14 cellular contexts compared by ENCODE assay signal in the genomic region with DNA sequence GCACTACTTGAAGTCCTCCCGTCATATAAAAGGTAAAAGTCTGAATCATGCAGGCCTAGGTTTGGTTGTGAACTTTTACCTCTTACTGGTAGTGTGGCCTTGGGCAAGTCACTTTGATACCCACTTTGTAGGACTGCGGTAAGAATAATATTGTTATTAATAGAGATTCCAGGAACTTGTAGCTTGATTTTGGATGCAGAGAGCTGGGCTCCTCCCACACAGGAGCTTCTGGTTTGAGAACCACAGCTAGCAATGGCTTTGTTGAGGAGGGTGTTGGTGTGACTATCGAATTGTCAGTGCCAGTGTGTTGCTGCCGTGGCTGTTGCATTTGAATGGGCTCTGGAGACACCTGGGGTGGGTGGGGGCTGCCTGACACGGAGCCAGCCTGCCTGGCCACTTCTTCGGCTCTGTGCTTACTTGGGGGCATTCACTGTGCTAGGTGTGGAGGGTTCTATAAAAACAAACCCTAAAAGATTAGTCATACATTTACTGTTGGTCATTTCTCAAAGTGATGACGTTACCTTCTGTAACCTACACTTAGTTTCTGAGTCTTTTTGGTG. TPM values are rescaled to one million over a fixed set of nuclear protein-coding genes. Genes with fewer than 3 reads are reported as not detected.
DNase-seq lines count a peak whose midpoint lies in the region; ATAC-seq and TF ChIP-seq lines count a peak whose summit lies in the region.
"Had no signal": no experiment of that assay in that cellular context is flagged by ENCODE, and none has a peak within 500 bp of the region (broad histone marks: within the 10 kb centered on the region; RNA-seq: fewer than 3 reads in every experiment).

No MANE protein-coding gene starts in this region.

- H4K20me1 ChIP-seq in PC-9 (ENCODE audit: insufficient read depth), result peaks cover 4% of the 10 kb centered on the region; the same call in 1 of the 2 replicates
- peaks cover 9% of the 10 kb centered on the region for H4K20me1 ChIP-seq in smooth muscle cell (ENCODE audit: low read depth)

- H3K27ac ChIP-seq in PC-9, result peak overlapping the region; percentile 76
- H3K27ac ChIP-seq in foreskin keratinocyte, result peak overlapping the region; percentile 36
- H3K27ac ChIP-seq in smooth muscle cell (ENCODE audit: low read depth), result peak overlapping the region; percentile 16
- H3K27ac ChIP-seq in body of pancreas, result no peak overlapping the region
- H3K27ac ChIP-seq in CD8-positive, alpha-beta memory T cell (ENCODE audit: low read depth, low read length), result no peak overlapping the region
- H3K27ac ChIP-seq: adrenal gland, coronary artery, SJCRH30, skin epidermis had no signal

- H3K27ac Mint-ChIP-seq in activated T-cell treated with anti-CD3 and anti-CD28 coated beads, Interleukin-2, amount 50 U/mL, for 24 hours, result no peak overlapping the region
- peak overlapping the region in 1 of 8 donors; percentile 61 for H3K27ac Mint-ChIP-seq in CD8-positive, alpha-beta memory T cell

- no peaks in the 10 kb centered on the region for H3K9me3 Mint-ChIP-seq in activated T-cell treated with anti-CD3 and anti-CD28 coated beads, Interleukin-2, amount 50 U/mL, for 4 hours
- no peaks in the 10 kb centered on the region for H3K9me3 Mint-ChIP-seq in activated T-cell treated with anti-CD3 and anti-CD28 coated beads, Interleukin-2, amount 50 U/mL, for 24 hours
- no peaks in the 10 kb centered on the region for H3K9me3 Mint-ChIP-seq in CD8-positive, alpha-beta memory T cell

- no peak overlapping the region for H3K9ac ChIP-seq in smooth muscle cell (ENCODE audit: low read depth)

- DNase-seq in activated T-cell treated with anti-CD3 and anti-CD28 coated beads, Interleukin-2, amount 50 U/mL, for 4 hours, result no peak
- no peak for DNase-seq in activated T-cell treated with anti-CD3 and anti-CD28 coated beads, Interleukin-2, amount 50 U/mL, for 24 hours
- peak; percentile 55 to 74 for DNase-seq in PC-9
- peak in 1 of 2 donors; percentile 49 for DNase-seq in foreskin keratinocyte
- no peak for DNase-seq in smooth muscle cell (lab: John Stamatoyannopoulos, UW; ENCODE audit: unreplicated experiment)
- no peak for DNase-seq in body of pancreas
- DNase-seq in CD8-positive, alpha-beta memory T cell, result no peak
- DNase-seq: MG63, NCI-H2081, SJCRH30 had no signal

- H3K36me3 ChIP-seq in PC-9 (ENCODE audit: low read depth) (peaks cover 8% of the 10 kb centered on the region), smooth muscle cell (ENCODE audit: low read depth) (no peaks in the 10 kb centered on the region), body of pancreas (replicated peaks in 1 of 2; ENCODE audit: insufficient read depth in 1 of 2, low read depth in 2 of 2) (no peaks in the 10 kb centered on the region)
- H3K36me3 ChIP-seq in CD8-positive, alpha-beta memory T cell (ENCODE audit: insufficient read depth, low read length), result no peaks in the 10 kb centered on the region
- H3K36me3 ChIP-seq: adrenal gland, SJCRH30 had no signal

- H3K27me3 Mint-ChIP-seq in activated T-cell treated with anti-CD3 and anti-CD28 coated beads, Interleukin-2, amount 50 U/mL, for 4 hours (ENCODE audit: low read depth), result peaks cover 7% of the 10 kb centered on the region
- peaks cover 4% of the 10 kb centered on the region for H3K27me3 Mint-ChIP-seq in activated T-cell treated with anti-CD3 and anti-CD28 coated beads, Interleukin-2, amount 50 U/mL, for 24 hours
- H3K27me3 Mint-ChIP-seq in CD8-positive, alpha-beta memory T cell, result peaks cover 0 to 16% of the 10 kb centered on the region in 2 donors

- no peak overlapping the region for H2AFZ ChIP-seq in PC-9
- H2AFZ ChIP-seq in smooth muscle cell (ENCODE audit: low read depth), result no peak overlapping the region

- WGBS in smooth muscle cell (ENCODE audit: low lambda C conversion rate), result 46% methylated on average over 7 of the region's 7 CpGs
- 65 to 72% methylated on average over 7 of the region's 7 CpGs for WGBS in body of pancreas, 2 donors

- H3K4me3 Mint-ChIP-seq in activated T-cell treated with anti-CD3 and anti-CD28 coated beads, Interleukin-2, amount 50 U/mL, for 4 hours, result no peak overlapping the region
- H3K4me3 Mint-ChIP-seq in activated T-cell treated with anti-CD3 and anti-CD28 coated beads, Interleukin-2, amount 50 U/mL, for 24 hours, result no peak overlapping the region
- H3K4me3 Mint-ChIP-seq in CD8-positive, alpha-beta memory T cell, result no peak overlapping the region

- BruUV-seq in PC-9 (replicated peaks; lab: Mats Ljungman, UMichigan), result no TSS peak

- no peaks in the 10 kb centered on the region for H3K9me2 ChIP-seq in PC-9 (ENCODE audit: insufficient read depth)

- intact Hi-C loops in PC-9 (cut with micrococcal nuclease; ENCODE audit: unreplicated experiment) (loop anchor here (5.0 kb wide), 1 partner anchor 73 kb away; no protein-coding TSS in a partner anchor), body of pancreas (cut with DNase I) (no loop called here)

- H3K9me3 ChIP-seq in PC-9 (ENCODE audit: insufficient read depth, low read depth) (no peaks in the 10 kb centered on the region), smooth muscle cell (replicated peaks; ENCODE audit: low read depth) (no peaks in the 10 kb centered on the region), body of pancreas (no peaks in the 10 kb centered on the region)
- no peaks in the 10 kb centered on the region for H3K9me3 ChIP-seq in CD8-positive, alpha-beta memory T cell (ENCODE audit: low read length)
- H3K9me3 ChIP-seq: adrenal gland, MG63, SJCRH30 had no signal

- H3F3A ChIP-seq in PC-9 (ENCODE audit: insufficient read depth, low read depth) (peaks cover 51% of the 10 kb centered on the region), smooth muscle cell (ENCODE audit: low read depth) (no peaks in the 10 kb centered on the region)

- peak; percentile 23 to 50 for ATAC-seq in activated T-cell treated with anti-CD3 and anti-CD28 coated beads, Interleukin-2, amount 50 U/mL, for 4 hours
- peak; percentile 48 for ATAC-seq in foreskin keratinocyte
- no peak for ATAC-seq in body of pancreas
- ATAC-seq in GM18907 (IDR thresholded peaks at IDR 0.05; ENCODE audit: unreplicated experiment), result no peak

- POLR2A ChIA-PET in PC-9 (lab: Charles Lee; ENCODE audit: unreplicated experiment), result no interaction called here
- POLR2A ChIA-PET in CD8-positive, alpha-beta memory T cell (lab: Charles Lee), result no interaction called here

- H3K4me1 Mint-ChIP-seq in activated T-cell treated with anti-CD3 and anti-CD28 coated beads, Interleukin-2, amount 50 U/mL, for 4 hours (ENCODE audit: low read depth), result no peaks in the 10 kb centered on the region
- no peaks in the 10 kb centered on the region for H3K4me1 Mint-ChIP-seq in activated T-cell treated with anti-CD3 and anti-CD28 coated beads, Interleukin-2, amount 50 U/mL, for 24 hours (ENCODE audit: low read depth)
- no peaks in the 10 kb centered on the region for H3K4me1 Mint-ChIP-seq in CD8-positive, alpha-beta memory T cell

- TF ChIP-seq POLR2A in body of pancreas (IDR thresholded peaks at IDR 0.05), result no peak

- CTCF ChIA-PET in PC-9 (lab: Charles Lee), result interaction anchor here (0.8 kb wide), 1 partner anchor 71 kb away, joined by 3 read pairs; no protein-coding TSS in a partner anchor
- CTCF ChIA-PET in CD8-positive, alpha-beta memory T cell (lab: Charles Lee), result no interaction called here

- TF ChIP-seq CTCF in PC-9 (conservative IDR thresholded peaks at IDR 0.05) (no peak), foreskin keratinocyte (conservative IDR thresholded peaks at IDR 0.05) (no peak), smooth muscle cell (IDR thresholded peaks at IDR 0.05; ENCODE audit: borderline replicate concordance, insufficient read depth, poor library complexity, severe bottlenecking) (no peak), body of pancreas (IDR thresholded peaks at IDR 0.05) (no peak)

- H3K4me2 ChIP-seq in PC-9 (peak overlapping the region; percentile 64), smooth muscle cell (no peak overlapping the region)

- H3K4me3 ChIP-seq in PC-9 (peak overlapping the region; percentile 16; the same call in 1 of the 2 replicates), smooth muscle cell (no peak overlapping the region), body of pancreas (no peak overlapping the region)
- H3K4me3 ChIP-seq in CD8-positive, alpha-beta memory T cell (ENCODE audit: low read length), result no peak overlapping the region
- H3K4me3 ChIP-seq: adrenal gland, coronary artery, MG63, SJCRH30, skin epidermis had no signal

- no peaks in the 10 kb centered on the region for H3K27me3 ChIP-seq in PC-9 (ENCODE audit: insufficient read depth, low read depth)
- no peaks in the 10 kb centered on the region for H3K27me3 ChIP-seq in foreskin keratinocyte
- H3K27me3 ChIP-seq in smooth muscle cell (ENCODE audit: low read depth), result no peaks in the 10 kb centered on the region
- H3K27me3 ChIP-seq in body of pancreas, result no peaks in the 10 kb centered on the region
- peaks cover 3% of the 10 kb centered on the region for H3K27me3 ChIP-seq in CD8-positive, alpha-beta memory T cell (ENCODE audit: insufficient read depth, low read length, poor library complexity, severe bottlenecking)
- H3K27me3 ChIP-seq: adrenal gland, MG63, SJCRH30 had no signal

- H3K4me1 ChIP-seq in PC-9 (replicated peaks; ENCODE audit: insufficient read depth), result peaks cover 72% of the 10 kb centered on the region
- H3K4me1 ChIP-seq in foreskin keratinocyte, result peaks cover 38% of the 10 kb centered on the region
- H3K4me1 ChIP-seq in smooth muscle cell (ENCODE audit: low read depth), result peaks cover 3% of the 10 kb centered on the region
- peaks cover 27% of the 10 kb centered on the region for H3K4me1 ChIP-seq in body of pancreas
- no peaks in the 10 kb centered on the region for H3K4me1 ChIP-seq in CD8-positive, alpha-beta memory T cell (ENCODE audit: insufficient read depth, low read length)

- H3K36me3 Mint-ChIP-seq in activated T-cell treated with anti-CD3 and anti-CD28 coated beads, Interleukin-2, amount 50 U/mL, for 4 hours (ENCODE audit: insufficient read depth), result no peaks in the 10 kb centered on the region
- H3K36me3 Mint-ChIP-seq in activated T-cell treated with anti-CD3 and anti-CD28 coated beads, Interleukin-2, amount 50 U/mL, for 24 hours (ENCODE audit: low read depth), result no peaks in the 10 kb centered on the region
- no peaks in the 10 kb centered on the region for H3K36me3 Mint-ChIP-seq in CD8-positive, alpha-beta memory T cell

- H3K79me2 ChIP-seq in PC-9 (ENCODE audit: low read depth) (peaks cover 100% of the 10 kb centered on the region), smooth muscle cell (ENCODE audit: low read depth) (peaks cover 97% of the 10 kb centered on the region)

RNA-seq across cellular contexts. Expression of a gene that starts 38.5 kb away (rescaled TPM):
- total RNA-seq in activated T-cell treated with anti-CD3 and anti-CD28 coated beads, Interleukin-2, amount 50 U/mL, for 4 hours, result under 1 TPM; 0.13 to 0.22 (median 0.20) TPM
- 60.3 and 66.8 TPM in 2 replicates for total RNA-seq in PC-9 (2021)
- total RNA-seq in foreskin keratinocyte, result 57.2 and 69.3 TPM in 2 replicates
- 20.8 and 21.8 TPM in 2 replicates for polyA plus RNA-seq in foreskin keratinocyte
- total RNA-seq in smooth muscle cell, result 23.1 and 24.1 TPM in 2 replicates
- 8.8 and 14.4 TPM in 2 replicates for polyA plus RNA-seq in smooth muscle cell
- total RNA-seq in body of pancreas, result 10 to 100 TPM; 12.5 to 23.7 TPM
- total RNA-seq in CD8-positive, alpha-beta memory T cell, result under 1 TPM; 0.15 to 0.38 TPM
- not detected for polyA plus RNA-seq in CD8-positive, alpha-beta memory T cell

Comparison
In these comparisons a context has a peak if more than half of its experiments do, and no peak if none do; other contexts are left out.
1. ATAC-seq: peak in activated T-cell treated with anti-CD3 and anti-CD28 coated beads, Interleukin-2, amount 50 U/mL, for 4 hours (2 of 2) and foreskin keratinocyte (single experiment); none in body of pancreas (single experiment) and GM18907 (single experiment).
2. DNase-seq: peak in PC-9 (2 of 2); none in activated T-cell treated with anti-CD3 and anti-CD28 coated beads, Interleukin-2, amount 50 U/mL, for 4 hours (single experiment), activated T-cell treated with anti-CD3 and anti-CD28 coated beads, Interleukin-2, amount 50 U/mL, for 24 hours (single experiment), smooth muscle cell (single experiment), body of pancreas (0 of 4) and CD8-positive, alpha-beta memory T cell (0 of 5).
3. H3K27ac ChIP-seq: peak in PC-9 (single experiment), foreskin keratinocyte (single experiment) and smooth muscle cell (single experiment); none in body of pancreas (0 of 4) and CD8-positive, alpha-beta memory T cell (single experiment).
4. RNA of a gene that starts 38.5 kb away (total RNA-seq): 60.3 to 66.8 TPM in PC-9, 57.2 to 69.3 TPM in foreskin keratinocyte, 12.5 to 23.7 TPM in body of pancreas and 23.1 to 24.1 TPM in smooth muscle cell; 0.15 to 0.38 TPM in CD8-positive, alpha-beta memory T cell and 0.13 to 0.22 TPM in activated T-cell treated with anti-CD3 and anti-CD28 coated beads, Interleukin-2, amount 50 U/mL, for 4 hours; every median in the first group is over 4 times any median in the second.